Comparison of ENCODE assay signal across 8 cellular contexts in genomic region chr5:136132557-136133415, GRCh38. TPM values are rescaled to one million over a fixed set of nuclear protein-coding genes. Genes with fewer than 3 reads are reported as not detected.
DNase-seq lines count a peak whose midpoint lies in the region; ATAC-seq and TF ChIP-seq lines count a peak whose summit lies in the region.

Gene SMAD5 (plus strand): TSS chr5:136132845. CDS start chr5:136153761, 20,916 bp downstream.

- H3K36me3 Mint-ChIP-seq in nephron (ENCODE audit: low read depth): peaks cover 3% of the 10 kb centered on the region

- H3K36me3 ChIP-seq in Karpas-422 (ENCODE audit: insufficient read depth, low read length) (peaks cover 6% of the 10 kb centered on the region; the same call in 1 of the 2 replicates), RWPE2 (ENCODE audit: low read depth) (peaks cover 4% of the 10 kb centered on the region; the same call in 1 of the 2 replicates)

- peaks cover 4% of the 10 kb centered on the region for H3K27me3 Mint-ChIP-seq in nephron (ENCODE audit: low read depth)

- peaks cover 51% of the 10 kb centered on the region for H3K79me2 ChIP-seq in Karpas-422 (ENCODE audit: low read length)

- peak within 1 kb of the TSS; percentile 92 for H2AFZ ChIP-seq in Karpas-422 (ENCODE audit: low read length)

- H3K4me1 Mint-ChIP-seq in nephron: peaks cover 72% of the 10 kb centered on the region

- peak within 1 kb of the TSS; percentile 95 to 99 (median 97) for H3K4me3 Mint-ChIP-seq in nephron

- peak within 1 kb of the TSS; percentile 96 for H3K9ac ChIP-seq in Karpas-422 (ENCODE audit: low read length)

- peak; percentile 89 for ATAC-seq in GM21825 (IDR thresholded peaks at IDR 0.05; ENCODE audit: unreplicated experiment)
- ATAC-seq in RWPE2 (ENCODE audit: low read depth): peak; percentile 84
- ATAC-seq in stimulated activated naive CD8-positive, alpha-beta T cell treated with anti-CD3 and anti-CD28 coated beads, Interleukin-15, Interleukin-2, amounts not matched to agents 100 U/mL and 50 U/mL, for 24 hours: peak; percentile 86

- DNase-seq in EH (ENCODE audit: low read depth) (peak; percentile 95), Karpas-422 (peak; percentile 95), RWPE2 (ENCODE audit: low spot score) (peak; percentile 97), fibroblast of the aortic adventitia (ENCODE audit: low read depth) (peak; percentile 94)
- peak; percentile 70 for DNase-seq in activated effector memory CD4-positive, alpha-beta T cell treated with Interleukin-2 at 50 U/mL for 16 hours
- DNase-seq in stimulated activated naive CD8-positive, alpha-beta T cell treated with anti-CD3 and anti-CD28 coated beads, Interleukin-15, Interleukin-2, amounts not matched to agents 100 U/mL and 50 U/mL, for 24 hours: peak; percentile 85

- H3K27ac Mint-ChIP-seq in nephron: peak within 1 kb of the TSS; percentile 98 to 100 (median 99)

- H3K27ac ChIP-seq in Karpas-422 (ENCODE audit: low read length): peak within 1 kb of the TSS; percentile 67
- peak within 1 kb of the TSS; percentile 84 for H3K27ac ChIP-seq in RWPE2 (ENCODE audit: poor library complexity, severe bottlenecking)

- H3K4me1 ChIP-seq in Karpas-422 (ENCODE audit: low read length) (peaks cover 32% of the 10 kb centered on the region), RWPE2 (ENCODE audit: insufficient read depth, poor library complexity, severe bottlenecking) (peaks cover 24% of the 10 kb centered on the region)

- peaks cover 32% of the 10 kb centered on the region for H4K20me1 ChIP-seq in Karpas-422 (ENCODE audit: insufficient read depth, low read depth, low read length)

- no peaks in the 10 kb centered on the region for H3K9me3 Mint-ChIP-seq in nephron

- H3K9me2 ChIP-seq in Karpas-422 (replicated peaks; ENCODE audit: insufficient read depth, low read length): no peaks in the 10 kb centered on the region

- H3K27me3 ChIP-seq in Karpas-422 (ENCODE audit: low read length) (no peaks in the 10 kb centered on the region), RWPE2 (ENCODE audit: insufficient read depth, poor library complexity, severe bottlenecking) (no peaks in the 10 kb centered on the region)

- H3K4me3 ChIP-seq in Karpas-422 (ENCODE audit: low read length) (peak within 1 kb of the TSS; percentile 74), RWPE2 (ENCODE audit: severe bottlenecking) (peak within 1 kb of the TSS; percentile 91), fibroblast of the aortic adventitia (ENCODE audit: low read depth, low read length) (peak within 1 kb of the TSS; percentile 87)

- peak within 1 kb of the TSS; percentile 91 for H3K4me2 ChIP-seq in Karpas-422 (ENCODE audit: low read depth, low read length, poor library complexity, severe bottlenecking)

- TF ChIP-seq CTCF in RWPE2 (IDR thresholded peaks at IDR 0.05; ENCODE audit: poor library complexity, severe bottlenecking) (no peak), fibroblast of the aortic adventitia (IDR thresholded peaks at IDR 0.05; ENCODE audit: insufficient read depth, low read length) (no peak), nephron (IDR thresholded peaks at IDR 0.05; ENCODE audit: unreplicated experiment in 3 of 3) (no peak)

- no peaks in the 10 kb centered on the region for H3K9me3 ChIP-seq in Karpas-422 (ENCODE audit: low read length)
- H3K9me3 ChIP-seq in RWPE2 (ENCODE audit: severe bottlenecking): no peaks in the 10 kb centered on the region

RNA-seq across cellular contexts. Expression of gene SMAD5, which starts in this region (rescaled TPM):
- total RNA-seq in Karpas-422 (2014; rRNA removed; shearing (Covaris generic); ENCODE audit: low replicate concordance): 18.5 and 38.3 TPM in 2 replicates
- total RNA-seq in fibroblast of the aortic adventitia (ENCODE audit: low replicate concordance): 88.7 and 590 TPM in 2 replicates

Comparison
In these comparisons a context has a peak if more than half of its experiments do, and no peak if none do; other contexts are left out.
1. Peak in every context shown above with its lines: DNase-seq, ATAC-seq, H3K4me3 ChIP-seq and H3K27ac ChIP-seq.